ENCODE assay signal across 11 cellular contexts in the genomic region with DNA sequence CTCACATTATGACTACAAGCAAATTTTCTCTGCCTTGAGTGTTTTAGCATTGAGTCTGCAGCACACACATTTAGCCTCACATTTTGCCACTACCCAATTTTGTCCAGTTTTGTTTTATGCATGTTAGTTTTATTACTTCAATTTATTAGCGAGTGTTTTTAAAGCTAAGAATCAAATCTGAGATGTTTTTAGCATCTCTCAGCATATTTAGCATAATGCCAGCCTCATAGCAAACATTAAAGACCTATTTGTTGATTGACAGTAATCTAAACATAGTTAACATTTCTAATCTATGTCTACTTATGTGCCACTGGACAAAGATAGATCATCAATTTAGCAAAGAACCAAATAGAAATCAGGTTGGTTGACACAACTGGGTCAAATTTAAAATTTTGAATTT.
"Had no signal": no experiment of that assay in that cellular context is flagged by ENCODE, and none has a peak within 500 bp of the region (broad histone marks: within the 10 kb centered on the region; RNA-seq: fewer than 3 reads in every experiment).

No MANE protein-coding gene starts in this region.

- H3K4me1 ChIP-seq: HAP-1 had no signal

- H3K4me2 ChIP-seq: GM23338 had no signal

- H2AFZ ChIP-seq: GM23248, GM23338 had no signal

- ATAC-seq: GM23338, HCT116 had no signal

- H3K27ac ChIP-seq: GM23248 had no signal

- FAIRE-seq: H1, H54 had no signal

- H3K4me3 ChIP-seq: GM23248, GM23338, HAP-1 had no signal

- DNase-seq: GM23248, GOT3, H7, H9, HCEC 1CT, HFFc6 had no signal

- H3K36me3 ChIP-seq: HAP-1 had no signal

- H3K9me3 ChIP-seq: HAP-1 had no signal

- H3K9ac ChIP-seq: GM23248 had no signal
